ENCODE assay signal across 24 cellular contexts in genomic region chr16:48635199-48635718, GRCh38.
"Had no signal": no experiment of that assay in that cellular context is flagged by ENCODE, and none has a peak within 500 bp of the region (broad histone marks: within the 10 kb centered on the region; RNA-seq: fewer than 3 reads in every experiment).

No MANE protein-coding gene starts in this region.

- H3K4me1 ChIP-seq: psoas muscle, vagina had no signal

- H3K36me3 ChIP-seq: colonic mucosa, neural progenitor cell, thoracic aorta, transverse colon, vagina had no signal

- H3K27ac ChIP-seq: colonic mucosa, neural progenitor cell, parathyroid adenoma, psoas muscle, skin epidermis, thoracic aorta, transverse colon, vagina had no signal

- H3K9ac ChIP-seq: neural progenitor cell, parathyroid adenoma had no signal

- H3K4me3 Mint-ChIP-seq: natural killer cell treated with Interleukin-12 subunit alpha and Interleukin-12 subunit beta and Interleukin-15 and Interleukin-18, amount 100 ng/mL, for 72 hours; neural progenitor cell; stimulated activated naive B cell treated with anti-CD40 and anti-IgM and Interleukin-4, amounts not matched to agents 10 μg/mL and 1 μg/mL and 100 μg/mL, for 72 hours; stimulated activated naive CD8-positive, alpha-beta T cell treated with anti-CD3 and anti-CD28 coated beads, Interleukin-15, amount 100 ng/mL, for 72 hours had no signal

- H3K27me3 ChIP-seq: colonic mucosa, neural progenitor cell, transverse colon, vagina had no signal

- ATAC-seq: natural killer cell treated with Interleukin-12 subunit alpha and Interleukin-12 subunit beta and Interleukin-15 and Interleukin-18, amount 100 ng/mL, for 72 hours; psoas muscle; sciatic nerve; stimulated activated naive B cell treated with anti-CD40 and anti-IgM and Interleukin-4, amounts not matched to agents 10 μg/mL and 1 μg/mL and 100 μg/mL, for 72 hours; stimulated activated naive CD8-positive, alpha-beta T cell treated with anti-CD3 and anti-CD28 coated beads, Interleukin-15, amount 100 ng/mL, for 72 hours had no signal

- DNase-seq: colonic mucosa; dermis blood vessel endothelial cell; erythroblast; foreskin melanocyte; head of caudate nucleus; hippocampal formation; kidney glomerular epithelial cell; mammary epithelial cell; occipital lobe; psoas muscle; retina; stimulated activated CD4-positive, alpha-beta T cell treated with anti-CD3 and anti-CD28 coated beads, Interleukin-2, amount 100 ng/mL, for 24 hours; stimulated activated CD4-positive, alpha-beta T cell treated with anti-CD3 and anti-CD28 coated beads, Interleukin-4, amount 100 ng/mL, for 4 hours; stimulated activated naive B cell treated with anti-CD40 and anti-IgM and Interleukin-4, amounts not matched to agents 10 μg/mL and 1 μg/mL and 100 μg/mL, for 72 hours; stimulated activated naive CD8-positive, alpha-beta T cell treated with anti-CD3 and anti-CD28 coated beads, Interleukin-15, amount 100 ng/mL, for 72 hours; substantia nigra; transverse colon had no signal

- H3K36me3 Mint-ChIP-seq: natural killer cell treated with Interleukin-12 subunit alpha and Interleukin-12 subunit beta and Interleukin-15 and Interleukin-18, amount 100 ng/mL, for 72 hours; neural progenitor cell; stimulated activated naive B cell treated with anti-CD40 and anti-IgM and Interleukin-4, amounts not matched to agents 10 μg/mL and 1 μg/mL and 100 μg/mL, for 72 hours had no signal

- H2AFZ ChIP-seq: neural progenitor cell, parathyroid adenoma had no signal

- H3K9me3 Mint-ChIP-seq: natural killer cell treated with Interleukin-12 subunit alpha and Interleukin-12 subunit beta and Interleukin-15 and Interleukin-18, amount 100 ng/mL, for 72 hours; neural progenitor cell; stimulated activated naive CD8-positive, alpha-beta T cell treated with anti-CD3 and anti-CD28 coated beads, Interleukin-15, amount 100 ng/mL, for 72 hours had no signal

- H3K27ac Mint-ChIP-seq: neural progenitor cell; stimulated activated naive B cell treated with anti-CD40 and anti-IgM and Interleukin-4, amounts not matched to agents 10 μg/mL and 1 μg/mL and 100 μg/mL, for 72 hours; stimulated activated naive CD8-positive, alpha-beta T cell treated with anti-CD3 and anti-CD28 coated beads, Interleukin-15, amount 100 ng/mL, for 72 hours had no signal

- H3K4me2 ChIP-seq: neural progenitor cell had no signal

- H3K79me2 ChIP-seq: parathyroid adenoma had no signal

- H3K27me3 Mint-ChIP-seq: stimulated activated naive CD8-positive, alpha-beta T cell treated with anti-CD3 and anti-CD28 coated beads, Interleukin-15, amount 100 ng/mL, for 72 hours had no signal

- H3K4me1 Mint-ChIP-seq: neural progenitor cell had no signal

- H3K4me3 ChIP-seq: colonic mucosa, neural progenitor cell, psoas muscle, skin epidermis, thoracic aorta, transverse colon, vagina had no signal

- H3K9me3 ChIP-seq: colonic mucosa, psoas muscle, thoracic aorta, transverse colon, vagina had no signal
